ENCODE assay signal across 11 cellular contexts in the genomic region with DNA sequence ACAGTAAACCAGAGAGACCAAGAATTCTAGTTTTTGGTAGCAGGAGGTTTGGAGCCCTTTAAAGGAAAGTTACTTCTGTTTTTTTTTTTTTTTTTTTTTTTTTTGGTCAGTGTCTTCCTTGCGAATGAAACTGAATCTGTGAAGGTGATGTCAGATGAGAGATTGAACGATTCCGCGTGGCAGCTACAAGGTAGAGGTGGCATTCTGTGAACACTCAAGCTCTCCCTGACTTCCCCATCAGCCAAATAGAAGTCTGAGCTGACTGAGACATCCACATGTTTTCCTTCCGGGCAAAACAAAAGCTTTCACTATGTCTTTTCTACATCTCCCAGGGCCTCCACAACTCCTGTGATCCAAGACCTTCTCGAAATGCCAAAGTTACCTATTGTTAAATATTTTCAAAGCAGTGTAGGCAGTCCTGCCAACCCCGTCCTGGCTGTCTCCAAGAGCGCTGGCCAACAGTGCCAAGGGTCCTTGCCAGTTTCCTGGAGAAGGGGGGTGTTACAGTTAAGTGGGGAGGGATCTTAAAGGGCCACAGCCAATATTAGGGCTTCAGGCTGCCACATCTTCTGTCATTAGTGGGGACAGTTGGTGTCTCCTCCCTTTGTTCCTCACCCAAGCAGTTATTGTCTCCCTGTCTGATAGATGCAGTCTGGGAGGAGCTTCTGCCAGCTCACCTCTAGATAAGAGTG.
A peak's percentile ranks its signal among the peaks of the same experiment; 100 is the strongest.
DNase-seq lines count a peak whose midpoint lies in the region; ATAC-seq, FAIRE-seq and TF ChIP-seq lines count a peak whose summit lies in the region.
"Had no signal": no experiment of that assay in that cellular context is flagged by ENCODE, and none has a peak within 500 bp of the region (broad histone marks: within the 10 kb centered on the region; RNA-seq: fewer than 3 reads in every experiment).

No MANE protein-coding gene starts in this region.

- no peak overlapping the region for H3K27ac Mint-ChIP-seq in activated CD8-positive, alpha-beta T cell treated with anti-CD3 and anti-CD28 coated beads, Interleukin-2, amount 10 ng/mL, durations not matched to agents 7 days and 5 days

- in situ Hi-C loops in G401 (cut with HindIII; ENCODE audit: low sequenced_read_pairs) = no loop called here

- 47% methylated on average over 8 of the region's 8 CpGs for WGBS in SK-N-SH (ENCODE audit: low lambda C conversion rate)

- H2AFZ ChIP-seq in keratinocyte (ENCODE audit: control insufficient read depth, low read length) = peak overlapping the region; percentile 30
- H2AFZ ChIP-seq in SK-N-SH (ENCODE audit: low read depth) = no peak overlapping the region

- peak; percentile 52 for ATAC-seq in sciatic nerve
- ATAC-seq in activated CD8-positive, alpha-beta T cell treated with anti-CD3 and anti-CD28 coated beads, Interleukin-2, amount 10 ng/mL, durations not matched to agents 7 days and 5 days = no peak

- no peaks in the 10 kb centered on the region for H3K4me1 ChIP-seq in keratinocyte (ENCODE audit: control insufficient read depth, extremely low read depth, insufficient read depth, low read length)
- H3K4me1 ChIP-seq in SK-N-SH (ENCODE audit: control insufficient read depth in 1 of 2, insufficient read depth in 2 of 2, low read depth in 1 of 2, low read length in 1 of 2) = no peaks in the 10 kb centered on the region

- H3K36me3 ChIP-seq in keratinocyte (ENCODE audit: control insufficient read depth in 2 of 2, extremely low read depth in 1 of 2, insufficient read depth in 2 of 2, low read length in 2 of 2) (no peaks in the 10 kb centered on the region), H7 (replicated peaks; ENCODE audit: control insufficient read depth, insufficient read depth, low read length) (no peaks in the 10 kb centered on the region), SK-N-SH (replicated peaks in 1 of 2; ENCODE audit: control insufficient read depth in 1 of 2, insufficient read depth in 2 of 2, low read length in 1 of 2) (no peaks in the 10 kb centered on the region)

- no peak overlapping the region for H3K4me3 ChIP-seq in keratinocyte (ENCODE audit: control insufficient read depth in 2 of 3, extremely low read depth in 1 of 3, insufficient read depth in 2 of 3, low read depth in 1 of 3, low read length in 3 of 3)
- no peak overlapping the region for H3K4me3 ChIP-seq in H7 (ENCODE audit: insufficient read depth, low read depth, low read length)
- no peak overlapping the region for H3K4me3 ChIP-seq in SK-N-SH (ENCODE audit: low read depth in 2 of 2, low read length in 1 of 2)

- H4K20me1 ChIP-seq in keratinocyte (ENCODE audit: control insufficient read depth, extremely low read depth, insufficient read depth, low read length) (no peaks in the 10 kb centered on the region), SK-N-SH (ENCODE audit: insufficient read depth) (no peaks in the 10 kb centered on the region)

- dilution Hi-C loops in keratinocyte (cut with MboI; ENCODE audit: extremely low pct_ligation_motif_present, low sequenced_read_pairs) = no loop called here

- FAIRE-seq in keratinocyte (lab: Jason Lieb, UNC) = no peak

- CTCF ChIA-PET in activated CD8-positive, alpha-beta T cell treated with anti-CD3 and anti-CD28 coated beads, Interleukin-2, amount 10 ng/mL, durations not matched to agents 7 days and 5 days (lab: Charles Lee) = no interaction called here
- CTCF ChIA-PET in SK-N-SH (lab: Yijun Ruan, JAX) = interaction anchor here (1.2 kb wide), 1 partner anchor 14 kb away, joined by 3 read pairs; no protein-coding TSS in a partner anchor

- H3K27me3 ChIP-seq in keratinocyte (ENCODE audit: control insufficient read depth, extremely low read depth, insufficient read depth, low read length) = no peaks in the 10 kb centered on the region
- no peaks in the 10 kb centered on the region for H3K27me3 ChIP-seq in H7 (ENCODE audit: control insufficient read depth, insufficient read depth, low read length)
- H3K27me3 ChIP-seq in SK-N-SH (ENCODE audit: insufficient read depth) = no peaks in the 10 kb centered on the region; the same call in 1 of the 2 replicates

- TF ChIP-seq EP300 in SK-N-SH (IDR thresholded peaks at IDR 0.05; ENCODE audit: borderline replicate concordance in 1 of 2, low read depth in 1 of 2, low read length in 1 of 2) = no peak

- H3K79me2 ChIP-seq in keratinocyte (ENCODE audit: control insufficient read depth, insufficient read depth, low read length) = no peaks in the 10 kb centered on the region
- no peaks in the 10 kb centered on the region for H3K79me2 ChIP-seq in SK-N-SH (ENCODE audit: insufficient read depth)

- no peaks in the 10 kb centered on the region for H3K4me1 Mint-ChIP-seq in activated CD8-positive, alpha-beta T cell treated with anti-CD3 and anti-CD28 coated beads, Interleukin-2, amount 10 ng/mL, durations not matched to agents 7 days and 5 days (ENCODE audit: low read depth)

- no peaks in the 10 kb centered on the region for H3K27me3 Mint-ChIP-seq in activated CD8-positive, alpha-beta T cell treated with anti-CD3 and anti-CD28 coated beads, Interleukin-2, amount 10 ng/mL, durations not matched to agents 7 days and 5 days (ENCODE audit: low read depth)

- no peaks in the 10 kb centered on the region for H3K9me1 ChIP-seq in keratinocyte (ENCODE audit: control insufficient read depth, extremely low read depth, insufficient read depth, low read length)

- intact Hi-C loops in sciatic nerve (cut with DNase I) = no loop called here

- H3K9me2 ChIP-seq in SK-N-SH = no peaks in the 10 kb centered on the region

- TF ChIP-seq CTCF in keratinocyte (optimal IDR thresholded peaks at IDR 0.05 in 1 of 3, IDR thresholded peaks at IDR 0.05 in 1 of 3, conservative IDR thresholded peaks at IDR 0.05 in 1 of 3; ENCODE audit: extremely low read depth in 1 of 3, insufficient read depth in 2 of 3, low read length in 3 of 3) = no peak
- no peak for TF ChIP-seq CTCF in SK-N-SH (IDR thresholded peaks at IDR 0.05)

- no peaks in the 10 kb centered on the region for H3K36me3 Mint-ChIP-seq in activated CD8-positive, alpha-beta T cell treated with anti-CD3 and anti-CD28 coated beads, Interleukin-2, amount 10 ng/mL, durations not matched to agents 7 days and 5 days (ENCODE audit: low read depth)

- H3K9ac ChIP-seq in keratinocyte (ENCODE audit: control insufficient read depth, extremely low read depth, insufficient read depth, low read length) = no peak overlapping the region
- H3K9ac ChIP-seq in SK-N-SH = no peak overlapping the region

- H3K9me3 ChIP-seq in keratinocyte (ENCODE audit: control insufficient read depth, low read depth, low read length) (no peaks in the 10 kb centered on the region), SK-N-SH (no peaks in the 10 kb centered on the region)

- peak overlapping the region; percentile 27 for H3K4me2 ChIP-seq in keratinocyte (ENCODE audit: control insufficient read depth, extremely low read depth, insufficient read depth, low read depth, low read length)
- H3K4me2 ChIP-seq in SK-N-SH = no peak overlapping the region

- no peak overlapping the region for H3K4me3 Mint-ChIP-seq in activated CD8-positive, alpha-beta T cell treated with anti-CD3 and anti-CD28 coated beads, Interleukin-2, amount 10 ng/mL, durations not matched to agents 7 days and 5 days

- H3K9me3 Mint-ChIP-seq in activated CD8-positive, alpha-beta T cell treated with anti-CD3 and anti-CD28 coated beads, Interleukin-2, amount 10 ng/mL, durations not matched to agents 7 days and 5 days (ENCODE audit: insufficient read depth) = no peaks in the 10 kb centered on the region

- POLR2A ChIA-PET in activated CD8-positive, alpha-beta T cell treated with anti-CD3 and anti-CD28 coated beads, Interleukin-2, amount 10 ng/mL, durations not matched to agents 7 days and 5 days (lab: Charles Lee) = no interaction called here
- POLR2A ChIA-PET in SK-N-SH (lab: Yijun Ruan, JAX) = no interaction called here

- DNase-seq in G401 (ENCODE audit: low spot score) (peak; percentile 82), amygdala (lab: John Stamatoyannopoulos, UW) (peak in 41 of 56 donors; percentile 1 to 62 (median 16)), keratinocyte (ENCODE audit: low read depth, low spot score) (no peak), sciatic nerve (ENCODE audit: low spot score) (no peak), H7 (no peak), NCI-H187 treated with DMSO at 0.1 percent for 48 hours (lab: John Stamatoyannopoulos, UW) (no peak), SK-N-SH (no peak)
- no peak for DNase-seq in activated CD8-positive, alpha-beta T cell treated with anti-CD3 and anti-CD28 coated beads, Interleukin-2, amount 10 ng/mL, durations not matched to agents 7 days and 5 days
- DNase-seq: mesenchymal stem cell; NCI-H1092 treated with DMSO at 0.1 percent for 48 hours; stimulated activated CD4-positive, alpha-beta T cell treated with anti-CD3 and anti-CD28 coated beads, Interleukin-12 subunit alpha, Interleukin-12 subunit beta, amount 100 ng/mL, for 4 hours had no signal

- H3F3A ChIP-seq in SK-N-SH (replicated peaks; ENCODE audit: insufficient read depth) = no peaks in the 10 kb centered on the region

- no peak for TF ChIP-seq RAD21 in SK-N-SH (IDR thresholded peaks at IDR 0.05; ENCODE audit: low read length)

- H3K27ac ChIP-seq in keratinocyte (ENCODE audit: control insufficient read depth, insufficient read depth, low read length) = no peak overlapping the region
- no peak overlapping the region for H3K27ac ChIP-seq in SK-N-SH (ENCODE audit: low read depth in 2 of 2, low read length in 1 of 2)

TF ChIP-seq in SK-N-SH, 30 proteins besides CTCF, POLR2A, EP300 and RAD21 (continues in another document):
- no peak for TF ChIP-seq RFX5 (IDR thresholded peaks at IDR 0.05; ENCODE audit: low read length)
- no peak for TF ChIP-seq ELF1 (IDR thresholded peaks at IDR 0.05)
- no peak for TF ChIP-seq NRF1 (IDR thresholded peaks at IDR 0.05; ENCODE audit: low read depth, low read length)
- TF ChIP-seq TCF12 (IDR thresholded peaks at IDR 0.05) = no peak
- TF ChIP-seq, protein P1, sequence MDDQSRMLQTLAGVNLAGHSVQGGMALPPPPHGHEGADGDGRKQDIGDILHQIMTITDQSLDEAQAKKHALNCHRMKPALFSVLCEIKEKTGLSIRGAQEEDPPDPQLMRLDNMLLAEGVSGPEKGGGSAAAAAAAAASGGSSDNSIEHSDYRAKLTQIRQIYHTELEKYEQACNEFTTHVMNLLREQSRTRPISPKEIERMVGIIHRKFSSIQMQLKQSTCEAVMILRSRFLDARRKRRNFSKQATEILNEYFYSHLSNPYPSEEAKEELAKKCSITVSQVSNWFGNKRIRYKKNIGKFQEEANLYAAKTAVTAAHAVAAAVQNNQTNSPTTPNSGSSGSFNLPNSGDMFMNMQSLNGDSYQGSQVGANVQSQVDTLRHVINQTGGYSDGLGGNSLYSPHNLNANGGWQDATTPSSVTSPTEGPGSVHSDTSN (IDR thresholded peaks at IDR 0.05) = no peak
- TF ChIP-seq SMC3 (IDR thresholded peaks at IDR 0.05; ENCODE audit: low read depth, low read length) = no peak

Comparison
In these comparisons a context has a peak if more than half of its experiments do, and no peak if none do; other contexts are left out.
1. DNase-seq: peak in G401 (single experiment) and amygdala (41 of 56); none in keratinocyte (single experiment), sciatic nerve (single experiment), activated CD8-positive, alpha-beta T cell treated with anti-CD3 and anti-CD28 coated beads, Interleukin-2, amount 10 ng/mL, durations not matched to agents 7 days and 5 days (single experiment), H7 (single experiment), NCI-H187 treated with DMSO at 0.1 percent for 48 hours (single experiment) and SK-N-SH (single experiment).